In genomic region chr2:23540804-23541360, GRCh38 we compare ENCODE assay signal across 24 cellular contexts.
"Had no signal": no experiment of that assay in that cellular context is flagged by ENCODE, and none has a peak within 500 bp of the region (broad histone marks: within the 10 kb centered on the region; RNA-seq: fewer than 3 reads in every experiment).

No MANE protein-coding gene starts in this region.

- H3K4me3 Mint-ChIP-seq: activated CD4-positive, alpha-beta T cell treated with anti-CD3 and anti-CD28 coated beads for 36 hours; activated CD8-positive, alpha-beta memory T cell treated with anti-CD3 and anti-CD28 coated beads, Interleukin-2, amount 10 ng/mL, durations not matched to agents 7 days and 5 days; activated CD8-positive, alpha-beta T cell treated with anti-CD3 and anti-CD28 coated beads, Interleukin-2, amount 10 ng/mL, durations not matched to agents 7 days and 5 days; activated naive CD8-positive, alpha-beta T cell treated with anti-CD3 and anti-CD28 coated beads, Interleukin-2, amount 10 ng/mL, durations not matched to agents 7 days and 5 days; central memory CD8-positive, alpha-beta T cell; dendritic cell treated with granulocyte-macrophage colony-stimulating factor and Interleukin-4, amounts not matched to agents 40 ng/mL and 50 ng/mL, for 4 days; endodermal cell; natural killer cell had no signal

- H3K9me3 Mint-ChIP-seq: activated naive CD8-positive, alpha-beta T cell treated with anti-CD3 and anti-CD28 coated beads, Interleukin-2, amount 10 ng/mL, durations not matched to agents 7 days and 5 days; central memory CD8-positive, alpha-beta T cell; dendritic cell treated with granulocyte-macrophage colony-stimulating factor and Interleukin-4, amounts not matched to agents 40 ng/mL and 50 ng/mL, for 4 days; endodermal cell; natural killer cell had no signal

- H3K27ac Mint-ChIP-seq: activated CD4-positive, alpha-beta T cell treated with anti-CD3 and anti-CD28 coated beads for 36 hours; activated CD8-positive, alpha-beta memory T cell treated with anti-CD3 and anti-CD28 coated beads, Interleukin-2, amount 10 ng/mL, durations not matched to agents 7 days and 5 days; activated CD8-positive, alpha-beta T cell treated with anti-CD3 and anti-CD28 coated beads, Interleukin-2, amount 10 ng/mL, durations not matched to agents 7 days and 5 days; activated naive CD8-positive, alpha-beta T cell treated with anti-CD3 and anti-CD28 coated beads, Interleukin-2, amount 10 ng/mL, durations not matched to agents 7 days and 5 days; dendritic cell treated with granulocyte-macrophage colony-stimulating factor and Interleukin-4, amounts not matched to agents 40 ng/mL and 50 ng/mL, for 4 days; endodermal cell; natural killer cell had no signal

- DNase-seq: activated CD4-positive, alpha-beta T cell treated with anti-CD3 and anti-CD28 coated beads for 36 hours; activated CD4-positive, CD25-positive, alpha-beta regulatory T cell; activated CD8-positive, alpha-beta memory T cell treated with anti-CD3 and anti-CD28 coated beads, Interleukin-2, amount 10 ng/mL, durations not matched to agents 7 days and 5 days; activated CD8-positive, alpha-beta T cell treated with anti-CD3 and anti-CD28 coated beads, Interleukin-2, amount 10 ng/mL, durations not matched to agents 7 days and 5 days; activated naive CD4-positive, alpha-beta T cell; activated naive CD8-positive, alpha-beta T cell treated with anti-CD3 and anti-CD28 coated beads, Interleukin-2, amount 10 ng/mL, durations not matched to agents 7 days and 5 days; activated T-cell treated with anti-CD3 and anti-CD28 coated beads, Interleukin-2, amount 50 U/mL, for 48 hours; amygdala; endodermal cell; head of caudate nucleus; mesendoderm; natural killer cell; posterior cingulate gyrus; spleen; stimulated activated naive CD4-positive, alpha-beta T cell; T-helper 2 cell; tibial artery had no signal

- H3K36me3 Mint-ChIP-seq: activated CD8-positive, alpha-beta memory T cell treated with anti-CD3 and anti-CD28 coated beads, Interleukin-2, amount 10 ng/mL, durations not matched to agents 7 days and 5 days; activated naive CD8-positive, alpha-beta T cell treated with anti-CD3 and anti-CD28 coated beads, Interleukin-2, amount 10 ng/mL, durations not matched to agents 7 days and 5 days; natural killer cell had no signal

- H3K4me1 Mint-ChIP-seq: activated CD4-positive, alpha-beta T cell treated with anti-CD3 and anti-CD28 coated beads for 36 hours; central memory CD8-positive, alpha-beta T cell; natural killer cell had no signal

- H3K4me1 ChIP-seq: breast epithelium had no signal

- ATAC-seq: activated CD4-positive, alpha-beta T cell treated with anti-CD3 and anti-CD28 coated beads for 36 hours; activated CD8-positive, alpha-beta memory T cell treated with anti-CD3 and anti-CD28 coated beads, Interleukin-2, amount 10 ng/mL, durations not matched to agents 7 days and 5 days; activated CD8-positive, alpha-beta T cell treated with anti-CD3 and anti-CD28 coated beads, Interleukin-2, amount 10 ng/mL, durations not matched to agents 7 days and 5 days; left lobe of liver; natural killer cell had no signal

- H3K27me3 ChIP-seq: breast epithelium, spleen, suprapubic skin, tibial artery had no signal

- H3K36me3 ChIP-seq: breast epithelium, spleen, suprapubic skin, tibial artery had no signal

- H3K4me3 ChIP-seq: breast epithelium, lung, spleen, suprapubic skin, tibial artery had no signal

- H3K9me3 ChIP-seq: breast epithelium, spleen, suprapubic skin, tibial artery had no signal

- H3K27me3 Mint-ChIP-seq: activated CD4-positive, alpha-beta T cell treated with anti-CD3 and anti-CD28 coated beads for 36 hours; activated naive CD8-positive, alpha-beta T cell treated with anti-CD3 and anti-CD28 coated beads, Interleukin-2, amount 10 ng/mL, durations not matched to agents 7 days and 5 days; central memory CD8-positive, alpha-beta T cell had no signal

- H3K27ac ChIP-seq: breast epithelium, epithelial cell of prostate, spleen, tibial artery had no signal
